Comparison of ENCODE assay signal across 8 cellular contexts in genomic region chr7:134514663-134515062, GRCh38. TPM values are rescaled to one million over a fixed set of nuclear protein-coding genes. Genes with fewer than 3 reads are reported as not detected.
DNase-seq lines count a peak whose midpoint lies in the region; ATAC-seq and TF ChIP-seq lines count a peak whose summit lies in the region.

No MANE protein-coding gene starts in this region.

- no peak overlapping the region for H3K4me3 Mint-ChIP-seq in activated CD8-positive, alpha-beta T cell treated with anti-CD3 and anti-CD28 coated beads for 36 hours
- H3K4me3 Mint-ChIP-seq in glutamatergic neuron (ENCODE audit: unreplicated experiment) (no peak overlapping the region), progenitor cell of endocrine pancreas (ENCODE audit: low read depth) (no peak overlapping the region)

- H3K36me3 Mint-ChIP-seq in activated CD8-positive, alpha-beta T cell treated with anti-CD3 and anti-CD28 coated beads for 36 hours (ENCODE audit: low read depth) = no peaks in the 10 kb centered on the region
- H3K36me3 Mint-ChIP-seq in glutamatergic neuron (ENCODE audit: unreplicated experiment) (no peaks in the 10 kb centered on the region), progenitor cell of endocrine pancreas (ENCODE audit: insufficient read depth) (no peaks in the 10 kb centered on the region)

- TF ChIP-seq CTCF in activated CD8-positive, alpha-beta T cell treated with anti-CD3 and anti-CD28 coated beads for 36 hours (IDR thresholded peaks at IDR 0.05) = peak; percentile 78
- TF ChIP-seq CTCF in glutamatergic neuron (IDR thresholded peaks at IDR 0.05; ENCODE audit: partially characterized antibody, unreplicated experiment) (peak; percentile 90), progenitor cell of endocrine pancreas (IDR thresholded peaks at IDR 0.05; ENCODE audit: unreplicated experiment) (peak; percentile 84)

- H3K9me3 Mint-ChIP-seq in activated CD8-positive, alpha-beta T cell treated with anti-CD3 and anti-CD28 coated beads for 36 hours = no peaks in the 10 kb centered on the region
- H3K9me3 Mint-ChIP-seq in glutamatergic neuron (ENCODE audit: unreplicated experiment) (peaks cover 2% of the 10 kb centered on the region), progenitor cell of endocrine pancreas (ENCODE audit: low read depth) (no peaks in the 10 kb centered on the region)

- H3K4me1 Mint-ChIP-seq in activated CD8-positive, alpha-beta T cell treated with anti-CD3 and anti-CD28 coated beads for 36 hours (ENCODE audit: low read depth) = peaks cover 9% of the 10 kb centered on the region
- H3K4me1 Mint-ChIP-seq in glutamatergic neuron (ENCODE audit: low read depth, unreplicated experiment) = peaks cover 3% of the 10 kb centered on the region
- no peaks in the 10 kb centered on the region for H3K4me1 Mint-ChIP-seq in progenitor cell of endocrine pancreas (ENCODE audit: low read depth)

- ATAC-seq in HG03095 (IDR thresholded peaks at IDR 0.05; ENCODE audit: unreplicated experiment) = peak; percentile 53
- peak; percentile 82 for ATAC-seq in activated CD8-positive, alpha-beta T cell treated with anti-CD3 and anti-CD28 coated beads for 36 hours
- no peak for ATAC-seq in GM19023 (IDR thresholded peaks at IDR 0.05; ENCODE audit: unreplicated experiment)

- CTCF ChIA-PET in activated CD8-positive, alpha-beta T cell treated with anti-CD3 and anti-CD28 coated beads for 36 hours (lab: Charles Lee) = interaction anchor here (0.6 to 2.5 kb wide), 36 partner anchors 8 to 126 kb away, joined by 3 to 37 read pairs (median 4); partner anchors contain the start of genes AKR1B1, AKR1B10 and AKR1B15

- intact Hi-C loops in activated CD8-positive, alpha-beta T cell treated with anti-CD3 and anti-CD28 coated beads for 36 hours (cut with micrococcal nuclease) = loop anchor here (2.0 kb wide), 1 partner anchor 90 kb away; no protein-coding TSS in a partner anchor

- H3K27me3 Mint-ChIP-seq in activated CD8-positive, alpha-beta T cell treated with anti-CD3 and anti-CD28 coated beads for 36 hours = peaks cover 10% of the 10 kb centered on the region
- H3K27me3 Mint-ChIP-seq in glutamatergic neuron (ENCODE audit: unreplicated experiment) (peaks cover 1% of the 10 kb centered on the region), progenitor cell of endocrine pancreas (peaks cover 22% of the 10 kb centered on the region)

- DNase-seq in 8988T (peak; percentile 17), ELF-1 (ENCODE audit: low read depth, low spot score) (peak; percentile 57), NCI-H226 (peak; percentile 44), glutamatergic neuron (no peak), progenitor cell of endocrine pancreas (ENCODE audit: low spot score, unreplicated experiment) (peak; percentile 20)
- DNase-seq in activated CD8-positive, alpha-beta T cell treated with anti-CD3 and anti-CD28 coated beads for 36 hours = peak; percentile 23

- POLR2A ChIA-PET in activated CD8-positive, alpha-beta T cell treated with anti-CD3 and anti-CD28 coated beads for 36 hours (lab: Charles Lee) = no interaction called here

- no peak overlapping the region for H3K27ac Mint-ChIP-seq in activated CD8-positive, alpha-beta T cell treated with anti-CD3 and anti-CD28 coated beads for 36 hours
- H3K27ac Mint-ChIP-seq in glutamatergic neuron (ENCODE audit: unreplicated experiment) = no peak overlapping the region
- H3K27ac Mint-ChIP-seq in progenitor cell of endocrine pancreas = no peak overlapping the region

RNA-seq across cellular contexts. Expression of gene AKR1B10, which starts 12.7 kb away (rescaled TPM):
- total RNA-seq in activated CD8-positive, alpha-beta T cell treated with anti-CD3 and anti-CD28 coated beads for 36 hours = not detected
- total RNA-seq in glutamatergic neuron (ENCODE audit: unreplicated experiment) (not detected), progenitor cell of endocrine pancreas (0.55 TPM in 1 of 2 replicates, not detected in the other)

RNA-seq across cellular contexts. Expression of gene AKR1B15, which starts 34.2 kb away (rescaled TPM):
- total RNA-seq in activated CD8-positive, alpha-beta T cell treated with anti-CD3 and anti-CD28 coated beads for 36 hours = not detected
- total RNA-seq in glutamatergic neuron (ENCODE audit: unreplicated experiment) = not detected
- total RNA-seq in progenitor cell of endocrine pancreas = not detected in 2 replicates

RNA-seq across cellular contexts. Expression of gene AKR1B1, which starts 55.8 kb away (rescaled TPM):
- total RNA-seq in activated CD8-positive, alpha-beta T cell treated with anti-CD3 and anti-CD28 coated beads for 36 hours = 100 to 1,000 TPM; 106 to 108 TPM
- total RNA-seq in glutamatergic neuron (ENCODE audit: unreplicated experiment) (99.6 TPM), progenitor cell of endocrine pancreas (96.0 and 99.8 TPM in 2 replicates)
